Comparison of ENCODE assay signal across 15 cellular contexts in the genomic region with DNA sequence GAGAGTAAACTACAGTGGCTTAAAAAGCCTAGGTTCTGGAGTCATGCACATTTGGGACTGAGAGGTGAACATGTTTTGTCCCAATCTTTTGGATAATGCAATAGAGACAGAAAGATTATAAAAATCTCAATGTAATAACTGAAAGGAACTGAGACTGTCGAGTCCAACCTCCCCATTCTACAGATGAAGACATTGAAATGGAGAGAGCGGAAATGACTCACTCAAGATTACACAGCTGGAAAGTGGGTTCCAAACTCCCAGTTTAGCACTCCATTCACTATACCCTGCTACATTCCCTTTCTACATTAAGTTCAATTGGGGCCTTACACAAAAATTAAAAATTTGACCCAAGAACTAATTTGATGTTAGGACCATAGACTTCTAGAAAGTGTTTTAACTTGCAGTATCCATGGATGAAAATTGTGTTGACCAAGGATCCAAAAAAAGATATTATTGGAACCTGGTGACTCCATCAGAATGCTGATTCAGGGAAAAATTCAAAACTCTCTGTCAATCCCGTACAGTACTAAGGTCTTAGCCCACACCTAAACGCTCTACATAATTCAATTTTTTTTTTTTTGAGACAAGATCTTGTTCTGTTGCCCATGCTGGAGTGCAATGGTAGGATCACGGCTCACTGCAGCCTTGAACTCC. TPM values are rescaled to one million over a fixed set of nuclear protein-coding genes. Genes with fewer than 3 reads are reported as not detected.
DNase-seq lines count a peak whose midpoint lies in the region; ATAC-seq, FAIRE-seq and TF ChIP-seq lines count a peak whose summit lies in the region.
"Had no signal": no experiment of that assay in that cellular context is flagged by ENCODE, and none has a peak within 500 bp of the region (broad histone marks: within the 10 kb centered on the region; RNA-seq: fewer than 3 reads in every experiment).

No MANE protein-coding gene starts in this region.

- no peak for FAIRE-seq in frontal cortex (lab: Jason Lieb, UNC)
- FAIRE-seq: G401.6, TTC549 had no signal

- H3K27ac Mint-ChIP-seq in activated naive CD4-positive, alpha-beta T cell treated with anti-CD3 and anti-CD28 coated beads, Interleukin-2, amount 50 U/mL, for 24 hours = no peak overlapping the region
- peak overlapping the region in 1 of 2 donors; percentile 93 for H3K27ac Mint-ChIP-seq in activated naive CD4-positive, alpha-beta T cell treated with anti-CD3 and anti-CD28 coated beads, Interleukin-2, amount 50 U/mL, for 72 hours
- no peak overlapping the region for H3K27ac Mint-ChIP-seq in activated naive CD8-positive, alpha-beta T cell treated with anti-CD3 and anti-CD28 coated beads for 36 hours
- no peak overlapping the region for H3K27ac Mint-ChIP-seq in stimulated activated memory B cell treated with anti-CD40 and anti-IgM and Interleukin-4, amounts not matched to agents 10 μg/mL and 1 μg/mL and 100 μg/mL, for 72 hours

- DNase-seq in activated naive CD4-positive, alpha-beta T cell treated with anti-CD3 and anti-CD28 coated beads, Interleukin-2, amount 50 U/mL, for 72 hours (ENCODE audit: low spot score in 2 of 2) = no peak
- DNase-seq in NB4 (ENCODE audit: low read depth) = peak; percentile 40
- no peak for DNase-seq in activated naive CD8-positive, alpha-beta T cell treated with anti-CD3 and anti-CD28 coated beads for 36 hours
- DNase-seq in amniotic stem cell (lab: John Stamatoyannopoulos, UW) = no peak
- DNase-seq in NCI-H526 treated with DMSO at 0.1 percent for 48 hours (lab: John Stamatoyannopoulos, UW) = no peak
- DNase-seq in frontal cortex (ENCODE audit: low spot score in 2 of 2) = no peak
- DNase-seq: heart right ventricle; left ventricle myocardium superior; ovary; stimulated activated CD4-positive, alpha-beta T cell treated with anti-CD3 and anti-CD28 coated beads, Interleukin-15, amount 100 ng/mL, for 24 hours; stimulated activated CD8-positive, alpha-beta memory T cell treated with anti-CD3 and anti-CD28 coated beads, Interleukin-4, amount 100 ng/mL, for 48 hours had no signal

- TF ChIP-seq POLR2A in NB4 (IDR thresholded peaks at IDR 0.05; ENCODE audit: extremely low read depth, insufficient read length) = no peak

- H3K4me3 ChIP-seq in NB4 (ENCODE audit: low read depth, low read length) = peak overlapping the region; percentile 93

- no peaks in the 10 kb centered on the region for H3K27me3 Mint-ChIP-seq in activated naive CD4-positive, alpha-beta T cell treated with anti-CD3 and anti-CD28 coated beads, Interleukin-2, amount 50 U/mL, for 24 hours
- peaks cover 6% of the 10 kb centered on the region for H3K27me3 Mint-ChIP-seq in activated naive CD8-positive, alpha-beta T cell treated with anti-CD3 and anti-CD28 coated beads for 36 hours
- no peaks in the 10 kb centered on the region for H3K27me3 Mint-ChIP-seq in stimulated activated memory B cell treated with anti-CD40 and anti-IgM and Interleukin-4, amounts not matched to agents 10 μg/mL and 1 μg/mL and 100 μg/mL, for 72 hours

- ATAC-seq in activated naive CD4-positive, alpha-beta T cell treated with anti-CD3 and anti-CD28 coated beads, Interleukin-2, amount 50 U/mL, for 72 hours = no peak
- ATAC-seq in stimulated activated memory B cell treated with anti-CD40 and anti-IgM and Interleukin-4, amounts not matched to agents 10 μg/mL and 1 μg/mL and 100 μg/mL, for 72 hours = no peak

- TF ChIP-seq CTCF in NB4 (IDR thresholded peaks at IDR 0.05; ENCODE audit: low read depth, low read length) = no peak

- H3K36me3 Mint-ChIP-seq in activated naive CD4-positive, alpha-beta T cell treated with anti-CD3 and anti-CD28 coated beads, Interleukin-2, amount 50 U/mL, for 24 hours = peaks cover 2% of the 10 kb centered on the region
- H3K36me3 Mint-ChIP-seq in activated naive CD4-positive, alpha-beta T cell treated with anti-CD3 and anti-CD28 coated beads, Interleukin-2, amount 50 U/mL, for 72 hours = peaks cover 18% of the 10 kb centered on the region in 2 donors
- H3K36me3 Mint-ChIP-seq in activated naive CD8-positive, alpha-beta T cell treated with anti-CD3 and anti-CD28 coated beads for 36 hours = peaks cover 5% of the 10 kb centered on the region
- H3K36me3 Mint-ChIP-seq in stimulated activated memory B cell treated with anti-CD40 and anti-IgM and Interleukin-4, amounts not matched to agents 10 μg/mL and 1 μg/mL and 100 μg/mL, for 72 hours = peaks cover 14% of the 10 kb centered on the region

- peaks cover 35% of the 10 kb centered on the region for H3K4me1 Mint-ChIP-seq in activated naive CD4-positive, alpha-beta T cell treated with anti-CD3 and anti-CD28 coated beads, Interleukin-2, amount 50 U/mL, for 24 hours
- H3K4me1 Mint-ChIP-seq in activated naive CD8-positive, alpha-beta T cell treated with anti-CD3 and anti-CD28 coated beads for 36 hours = peaks cover 35% of the 10 kb centered on the region
- peaks cover 37% of the 10 kb centered on the region for H3K4me1 Mint-ChIP-seq in stimulated activated memory B cell treated with anti-CD40 and anti-IgM and Interleukin-4, amounts not matched to agents 10 μg/mL and 1 μg/mL and 100 μg/mL, for 72 hours

- H3K9me3 Mint-ChIP-seq in activated naive CD4-positive, alpha-beta T cell treated with anti-CD3 and anti-CD28 coated beads, Interleukin-2, amount 50 U/mL, for 24 hours = no peaks in the 10 kb centered on the region
- no peaks in the 10 kb centered on the region for H3K9me3 Mint-ChIP-seq in activated naive CD4-positive, alpha-beta T cell treated with anti-CD3 and anti-CD28 coated beads, Interleukin-2, amount 50 U/mL, for 72 hours
- H3K9me3 Mint-ChIP-seq in activated naive CD8-positive, alpha-beta T cell treated with anti-CD3 and anti-CD28 coated beads for 36 hours = no peaks in the 10 kb centered on the region
- no peaks in the 10 kb centered on the region for H3K9me3 Mint-ChIP-seq in stimulated activated memory B cell treated with anti-CD40 and anti-IgM and Interleukin-4, amounts not matched to agents 10 μg/mL and 1 μg/mL and 100 μg/mL, for 72 hours

- H3K4me3 Mint-ChIP-seq in activated naive CD4-positive, alpha-beta T cell treated with anti-CD3 and anti-CD28 coated beads, Interleukin-2, amount 50 U/mL, for 24 hours = peak overlapping the region; percentile 96
- peak overlapping the region; percentile 92 for H3K4me3 Mint-ChIP-seq in activated naive CD8-positive, alpha-beta T cell treated with anti-CD3 and anti-CD28 coated beads for 36 hours
- H3K4me3 Mint-ChIP-seq in stimulated activated memory B cell treated with anti-CD40 and anti-IgM and Interleukin-4, amounts not matched to agents 10 μg/mL and 1 μg/mL and 100 μg/mL, for 72 hours = peak overlapping the region; percentile 26

RNA-seq across cellular contexts. Expression of gene ILRUN, which starts 1.5 kb away (rescaled TPM):
- total RNA-seq in activated naive CD4-positive, alpha-beta T cell treated with anti-CD3 and anti-CD28 coated beads, Interleukin-2, amount 50 U/mL, for 72 hours = 10 to 100 TPM; 53.3 to 64.1 TPM
- 10 to 100 TPM; 45.7 to 46.1 TPM for total RNA-seq in activated naive CD8-positive, alpha-beta T cell treated with anti-CD3 and anti-CD28 coated beads for 36 hours
- total RNA-seq in frontal cortex = 21.2 TPM

RNA-seq across cellular contexts. Expression of gene SNRPC, which starts 59.3 kb away (rescaled TPM):
- total RNA-seq in activated naive CD4-positive, alpha-beta T cell treated with anti-CD3 and anti-CD28 coated beads, Interleukin-2, amount 50 U/mL, for 72 hours = 100 to 1,000 TPM; 134 to 152 TPM
- total RNA-seq in activated naive CD8-positive, alpha-beta T cell treated with anti-CD3 and anti-CD28 coated beads for 36 hours = 100 to 1,000 TPM; 208 to 218 TPM
- 24.9 TPM for total RNA-seq in frontal cortex

Comparison
In these comparisons a context has a peak if more than half of its experiments do, and no peak if none do; other contexts are left out.
1. H3K4me3 Mint-ChIP-seq: peak in every context shown above with its lines; median percentile 96 in activated naive CD4-positive, alpha-beta T cell treated with anti-CD3 and anti-CD28 coated beads, Interleukin-2, amount 50 U/mL, for 24 hours; 92 in activated naive CD8-positive, alpha-beta T cell treated with anti-CD3 and anti-CD28 coated beads for 36 hours; 26 in stimulated activated memory B cell treated with anti-CD40 and anti-IgM and Interleukin-4, amounts not matched to agents 10 μg/mL and 1 μg/mL and 100 μg/mL, for 72 hours.